Comparison of ENCODE assay signal across 26 cellular contexts in genomic region chr2:6493669-6494068, GRCh38.
"Had no signal": no experiment of that assay in that cellular context is flagged by ENCODE, and none has a peak within 500 bp of the region (broad histone marks: within the 10 kb centered on the region; RNA-seq: fewer than 3 reads in every experiment).

No MANE protein-coding gene starts in this region.

- H3K9me3 ChIP-seq: neutrophil, psoas muscle, right lobe of liver, sigmoid colon, stomach, thoracic aorta, thyroid gland, upper lobe of left lung, vagina had no signal

- H2AFZ ChIP-seq: neural progenitor cell, parathyroid adenoma had no signal

- FAIRE-seq: urothelium cell line had no signal

- H3K36me3 ChIP-seq: neural progenitor cell, neutrophil, right lobe of liver, sigmoid colon, spleen, stomach, thoracic aorta, thyroid gland, tibial nerve, upper lobe of left lung, vagina had no signal

- H3K27ac ChIP-seq: neural progenitor cell, neutrophil, parathyroid adenoma, psoas muscle, right lobe of liver, sigmoid colon, spleen, stomach, thoracic aorta, thyroid gland, tibial nerve, upper lobe of left lung, vagina had no signal

- H3K9ac ChIP-seq: neural progenitor cell, parathyroid adenoma had no signal

- H3K4me2 ChIP-seq: neural progenitor cell, smooth muscle cell had no signal

- H3K79me2 ChIP-seq: parathyroid adenoma had no signal

- DNase-seq: naive thymus-derived CD4-positive, alpha-beta T cell; natural killer cell; nucleus accumbens; posterior cingulate gyrus; psoas muscle; right cardiac atrium; right lobe of liver; sigmoid colon; spleen; stimulated activated CD4-positive, alpha-beta T cell treated with anti-CD3 and anti-CD28 coated beads, Interleukin-12 subunit alpha, Interleukin-12 subunit beta, amount 100 ng/mL, for 4 hours; stimulated activated CD4-positive, alpha-beta T cell treated with anti-CD3 and anti-CD28 coated beads, Interleukin-1b, Interleukin-23, amount 100 ng/mL, for 48 hours; stimulated activated CD4-positive, alpha-beta T cell treated with anti-CD3 and anti-CD28 coated beads, Interleukin-4, amount 100 ng/mL, for 24 hours; stimulated activated naive B cell treated with anti-CD40 and anti-IgM and Interleukin-4, amounts not matched to agents 10 μg/mL and 1 μg/mL and 100 μg/mL, for 72 hours; stimulated activated naive CD4-positive, alpha-beta T cell treated with Interleukin-2 at 50 U/mL for 16 hours; stomach; thyroid gland; trophoblast cell; upper lobe of left lung had no signal

- H3K27me3 ChIP-seq: neural progenitor cell, neutrophil, right lobe of liver, sigmoid colon, spleen, stomach, thyroid gland, tibial nerve, upper lobe of left lung, vagina had no signal

- H3K4me1 ChIP-seq: parathyroid adenoma, psoas muscle, right lobe of liver, sigmoid colon, spleen, thyroid gland, tibial nerve, upper lobe of left lung, vagina had no signal

- H3K4me3 ChIP-seq: neural progenitor cell, psoas muscle, right lobe of liver, sigmoid colon, smooth muscle cell, spleen, stomach, thoracic aorta, thyroid gland, tibial nerve, upper lobe of left lung, vagina had no signal
